Comparison of ENCODE assay signal across 1 cellular context in the genomic region with DNA sequence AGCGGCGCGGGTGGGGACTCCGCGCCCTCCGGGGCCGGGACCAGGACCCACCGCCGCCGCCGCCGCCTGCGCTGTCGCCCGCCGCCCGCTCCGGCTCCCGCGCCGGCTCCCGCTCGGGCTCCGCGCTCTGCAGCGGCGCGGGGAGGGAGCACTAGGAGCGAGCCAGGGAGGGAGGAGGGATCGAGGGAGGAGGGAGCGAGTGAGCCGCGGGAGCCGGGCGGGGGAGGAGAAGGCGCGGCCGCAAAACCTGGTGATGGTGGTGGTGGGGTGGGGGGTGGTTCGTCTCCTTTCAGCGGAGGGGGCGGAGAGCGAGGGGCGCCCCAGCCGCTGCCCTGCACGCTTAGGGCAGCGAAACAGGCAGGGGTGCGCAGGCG.
TF ChIP-seq lines count a peak whose summit lies in the region.

A gene with protein sequence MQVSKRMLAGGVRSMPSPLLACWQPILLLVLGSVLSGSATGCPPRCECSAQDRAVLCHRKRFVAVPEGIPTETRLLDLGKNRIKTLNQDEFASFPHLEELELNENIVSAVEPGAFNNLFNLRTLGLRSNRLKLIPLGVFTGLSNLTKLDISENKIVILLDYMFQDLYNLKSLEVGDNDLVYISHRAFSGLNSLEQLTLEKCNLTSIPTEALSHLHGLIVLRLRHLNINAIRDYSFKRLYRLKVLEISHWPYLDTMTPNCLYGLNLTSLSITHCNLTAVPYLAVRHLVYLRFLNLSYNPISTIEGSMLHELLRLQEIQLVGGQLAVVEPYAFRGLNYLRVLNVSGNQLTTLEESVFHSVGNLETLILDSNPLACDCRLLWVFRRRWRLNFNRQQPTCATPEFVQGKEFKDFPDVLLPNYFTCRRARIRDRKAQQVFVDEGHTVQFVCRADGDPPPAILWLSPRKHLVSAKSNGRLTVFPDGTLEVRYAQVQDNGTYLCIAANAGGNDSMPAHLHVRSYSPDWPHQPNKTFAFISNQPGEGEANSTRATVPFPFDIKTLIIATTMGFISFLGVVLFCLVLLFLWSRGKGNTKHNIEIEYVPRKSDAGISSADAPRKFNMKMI (minus strand): TSS at position 153 of the 374 bp plus-strand sequence. CDS start 597 bp downstream, outside the sequence.

TF ChIP-seq in H1, 55 proteins besides CTCF, POLR2A, EP300 and RAD21 (continued from another document):
- TF ChIP-seq BCL11A (IDR thresholded peaks at IDR 0.05; ENCODE audit: low read depth in 2 of 2, low read length in 2 of 2) (no peak), POU5F1 (IDR thresholded peaks at IDR 0.05; ENCODE audit: low read depth, low read length) (no peak), CBX5 (IDR thresholded peaks at IDR 0.05; ENCODE audit: low read depth, low read length) (no peak), TCF12 (IDR thresholded peaks at IDR 0.05; ENCODE audit: low read depth, low read length) (no peak), RFX5 (IDR thresholded peaks at IDR 0.05; ENCODE audit: borderline replicate concordance, low read depth, low read length) (no peak), EGR1 (IDR thresholded peaks at IDR 0.05; ENCODE audit: borderline replicate concordance, low read depth, low read length) (no peak), JUND (IDR thresholded peaks at IDR 0.05; ENCODE audit: low read length) (no peak), TAF1 (IDR thresholded peaks at IDR 0.05; ENCODE audit: low read depth, low read length) (no peak), HDAC2 (IDR thresholded peaks at IDR 0.05; ENCODE audit: borderline replicate concordance in 1 of 2, low read depth in 2 of 2, low read length in 2 of 2) (no peak), CREB1 (IDR thresholded peaks at IDR 0.05) (no peak), GABPA (IDR thresholded peaks at IDR 0.05; ENCODE audit: borderline replicate concordance, insufficient read depth, low read length) (no peak), SAP30 (IDR thresholded peaks at IDR 0.05; ENCODE audit: insufficient read depth, insufficient replicate concordance, low read length) (no peak), RXRA (IDR thresholded peaks at IDR 0.05; ENCODE audit: insufficient read depth, low read depth, low read length) (no peak), PHF8 (conservative IDR thresholded peaks at IDR 0.05; ENCODE audit: low read depth, low read length) (no peak), ASH2L (IDR thresholded peaks at IDR 0.05; ENCODE audit: low read length) (no peak)
- TF ChIP-seq, protein P1, sequence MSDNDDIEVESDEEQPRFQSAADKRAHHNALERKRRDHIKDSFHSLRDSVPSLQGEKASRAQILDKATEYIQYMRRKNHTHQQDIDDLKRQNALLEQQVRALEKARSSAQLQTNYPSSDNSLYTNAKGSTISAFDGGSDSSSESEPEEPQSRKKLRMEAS (IDR thresholded peaks at IDR 0.05) = no peak
- TF ChIP-seq, protein P2, sequence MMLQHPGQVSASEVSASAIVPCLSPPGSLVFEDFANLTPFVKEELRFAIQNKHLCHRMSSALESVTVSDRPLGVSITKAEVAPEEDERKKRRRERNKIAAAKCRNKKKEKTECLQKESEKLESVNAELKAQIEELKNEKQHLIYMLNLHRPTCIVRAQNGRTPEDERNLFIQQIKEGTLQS (IDR thresholded peaks at IDR 0.05; ENCODE audit: insufficient read depth, low read depth, low read length) = no peak
- TF ChIP-seq, protein P3, sequence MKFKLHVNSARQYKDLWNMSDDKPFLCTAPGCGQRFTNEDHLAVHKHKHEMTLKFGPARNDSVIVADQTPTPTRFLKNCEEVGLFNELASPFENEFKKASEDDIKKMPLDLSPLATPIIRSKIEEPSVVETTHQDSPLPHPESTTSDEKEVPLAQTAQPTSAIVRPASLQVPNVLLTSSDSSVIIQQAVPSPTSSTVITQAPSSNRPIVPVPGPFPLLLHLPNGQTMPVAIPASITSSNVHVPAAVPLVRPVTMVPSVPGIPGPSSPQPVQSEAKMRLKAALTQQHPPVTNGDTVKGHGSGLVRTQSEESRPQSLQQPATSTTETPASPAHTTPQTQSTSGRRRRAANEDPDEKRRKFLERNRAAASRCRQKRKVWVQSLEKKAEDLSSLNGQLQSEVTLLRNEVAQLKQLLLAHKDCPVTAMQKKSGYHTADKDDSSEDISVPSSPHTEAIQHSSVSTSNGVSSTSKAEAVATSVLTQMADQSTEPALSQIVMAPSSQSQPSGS (IDR thresholded peaks at IDR 0.05; ENCODE audit: low read length) = no peak
